8 cellular contexts compared by ENCODE assay signal in genomic region chr13:46552888-46553520, GRCh38. TPM values are rescaled to one million over a fixed set of nuclear protein-coding genes. Genes with fewer than 3 reads are reported as not detected.
DNase-seq lines count a peak whose midpoint lies in the region; ATAC-seq and TF ChIP-seq lines count a peak whose summit lies in the region.

Gene LRCH1 (plus strand): TSS chr13:46553170. CDS start chr13:46553397, 227 bp downstream.

- ATAC-seq in GM21619 (IDR thresholded peaks at IDR 0.05; ENCODE audit: unreplicated experiment) (peak; percentile 61), naive B cell (ENCODE audit: low read depth in 2 of 2) (peak; percentile 72 to 74)
- peak; percentile 88 for ATAC-seq in stimulated activated effector memory CD8-positive, alpha-beta T cell treated with anti-CD3 and anti-CD28 coated beads, Interleukin-12 subunit alpha, Interleukin-12 subunit beta, amount 100 ng/mL, for 72 hours

- no peaks in the 10 kb centered on the region for H3K36me3 ChIP-seq in esophagus squamous epithelium

- peaks cover 39 to 54% (median 52%) of the 10 kb centered on the region in 3 donors for H3K4me1 Mint-ChIP-seq in naive B cell
- peaks cover 49% of the 10 kb centered on the region for H3K4me1 Mint-ChIP-seq in stimulated activated effector memory CD8-positive, alpha-beta T cell treated with anti-CD3 and anti-CD28 coated beads, Interleukin-12 subunit alpha, Interleukin-12 subunit beta, amount 100 ng/mL, for 72 hours

- no peak for TF ChIP-seq CTCF in esophagus squamous epithelium (IDR thresholded peaks at IDR 0.05)

- no peaks in the 10 kb centered on the region for H3K9me3 ChIP-seq in esophagus squamous epithelium

- H3K4me3 ChIP-seq in esophagus squamous epithelium: peak within 1 kb of the TSS; percentile 86 to 98 (median 92)

- DNase-seq in D341Med (ENCODE audit: low spot score): peak; percentile 91
- DNase-seq in Kasumi-1 (lab: John Stamatoyannopoulos, UW): peak; percentile 89 to 94
- peak; percentile 86 for DNase-seq in RPMI8226
- DNase-seq in activated T-helper 1 cell treated with Interleukin-2 at 50 U/mL for 16 hours (ENCODE audit: low read depth): peak; percentile 76
- DNase-seq in esophagus squamous epithelium (lab: John Stamatoyannopoulos, UW): peak; percentile 69
- DNase-seq in naive B cell: peak; percentile 81
- peak; percentile 62 to 82 for DNase-seq in stimulated activated effector memory CD8-positive, alpha-beta T cell treated with anti-CD3 and anti-CD28 coated beads, Interleukin-12 subunit alpha, Interleukin-12 subunit beta, amount 100 ng/mL, for 72 hours (ENCODE audit: low spot score in 2 of 2)

- H3K9me3 Mint-ChIP-seq in naive B cell: no peaks in the 10 kb centered on the region
- no peaks in the 10 kb centered on the region for H3K9me3 Mint-ChIP-seq in stimulated activated effector memory CD8-positive, alpha-beta T cell treated with anti-CD3 and anti-CD28 coated beads, Interleukin-12 subunit alpha, Interleukin-12 subunit beta, amount 100 ng/mL, for 72 hours

- peak within 1 kb of the TSS; percentile 96 to 99 (median 97) for H3K4me3 Mint-ChIP-seq in naive B cell
- peak within 1 kb of the TSS; percentile 90 for H3K4me3 Mint-ChIP-seq in stimulated activated effector memory CD8-positive, alpha-beta T cell treated with anti-CD3 and anti-CD28 coated beads, Interleukin-12 subunit alpha, Interleukin-12 subunit beta, amount 100 ng/mL, for 72 hours

- H3K4me1 ChIP-seq in esophagus squamous epithelium: peaks cover 11 to 41% (median 21%) of the 10 kb centered on the region in 3 donors

- TF ChIP-seq POLR2A in esophagus squamous epithelium (IDR thresholded peaks at IDR 0.05): peak in 1 of 4 donors; percentile 43

- H3K27me3 ChIP-seq in esophagus squamous epithelium: peaks cover 0 to 6% (median 0%) of the 10 kb centered on the region in 4 donors

- peak within 1 kb of the TSS; percentile 95 to 98 (median 97) for H3K27ac Mint-ChIP-seq in naive B cell
- peak within 1 kb of the TSS; percentile 91 for H3K27ac Mint-ChIP-seq in stimulated activated effector memory CD8-positive, alpha-beta T cell treated with anti-CD3 and anti-CD28 coated beads, Interleukin-12 subunit alpha, Interleukin-12 subunit beta, amount 100 ng/mL, for 72 hours

- intact Hi-C loops in esophagus squamous epithelium (cut with DNase I): loop anchor here (5.0 to 10.0 kb wide), 2 partner anchors 142 to 169 kb away; no protein-coding TSS in a partner anchor

- no peaks in the 10 kb centered on the region for H3K27me3 Mint-ChIP-seq in naive B cell

- 0% methylated on average over 4 of the region's 66 CpGs; no CpG with 5 or more reads in 1 of the 2 donors for WGBS in esophagus squamous epithelium, 2 donors

- H3K27ac ChIP-seq in esophagus squamous epithelium: peak within 1 kb of the TSS; percentile 86 to 96 (median 94)

- H3K36me3 Mint-ChIP-seq in naive B cell: no peaks in the 10 kb centered on the region
- H3K36me3 Mint-ChIP-seq in stimulated activated effector memory CD8-positive, alpha-beta T cell treated with anti-CD3 and anti-CD28 coated beads, Interleukin-12 subunit alpha, Interleukin-12 subunit beta, amount 100 ng/mL, for 72 hours: peaks cover 6% of the 10 kb centered on the region

RNA-seq across cellular contexts. Expression of gene LRCH1, which starts in this region (rescaled TPM):
- 10 to 100 TPM in 1 of 4 donors, 1 to 10 TPM in 3; 5.0 to 20.4 (median 7.4) TPM for total RNA-seq in esophagus squamous epithelium
- 10 to 100 TPM in 3 of 6 donors, 1 to 10 TPM in 3; 6.9 to 14.0 (median 9.8) TPM for polyA plus RNA-seq in naive B cell (ENCODE audit: low read depth in 6 of 6)

Comparison
In these comparisons a context has a peak if more than half of its experiments do, and no peak if none do; other contexts are left out.
1. Peak in every context shown above with its lines: DNase-seq, ATAC-seq, H3K4me3 ChIP-seq and H3K27ac ChIP-seq.